Comparison of ENCODE assay signal across 2 cellular contexts in the genomic region with DNA sequence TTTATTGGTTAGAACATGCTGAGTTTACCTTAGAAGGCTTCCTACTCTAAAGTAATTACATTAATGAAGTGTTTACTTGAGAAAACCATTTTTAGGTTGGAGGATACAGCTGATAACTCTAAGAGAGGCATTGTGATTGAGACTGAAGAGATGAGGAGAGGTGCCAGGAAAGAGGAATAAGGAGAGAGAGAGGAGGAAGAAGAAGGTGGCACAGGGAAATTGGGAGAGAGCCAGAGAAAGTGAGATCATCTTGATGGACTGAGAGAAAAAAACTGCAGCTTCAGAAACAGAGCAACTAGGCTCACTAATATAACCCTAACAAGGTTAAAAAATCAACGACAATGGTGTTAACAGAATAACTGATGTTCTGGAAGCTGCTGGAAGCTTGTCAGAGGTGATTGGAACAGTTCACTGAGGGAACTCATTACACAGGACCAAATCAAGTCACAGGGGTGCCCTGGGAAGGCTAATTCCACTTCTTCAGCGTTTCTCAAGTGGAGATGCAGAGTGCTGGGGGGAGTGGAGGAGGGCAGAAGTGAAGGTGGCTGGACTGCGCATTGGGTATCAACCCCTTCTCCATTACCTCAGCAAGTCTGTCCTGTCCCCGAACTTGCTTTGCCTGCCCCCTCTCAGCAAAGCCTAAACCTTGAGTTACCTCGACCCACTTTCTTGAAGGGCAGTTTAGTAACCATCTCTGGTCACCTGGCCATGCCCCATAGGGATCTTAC.
TF ChIP-seq lines count a peak whose summit lies in the region.

No MANE protein-coding gene starts in this region.

TF ChIP-seq in HEK293, 187 proteins besides CTCF, POLR2A, EP300 and RAD21 (continued from another document and continues in another):
- TF ChIP-seq, protein P1, sequence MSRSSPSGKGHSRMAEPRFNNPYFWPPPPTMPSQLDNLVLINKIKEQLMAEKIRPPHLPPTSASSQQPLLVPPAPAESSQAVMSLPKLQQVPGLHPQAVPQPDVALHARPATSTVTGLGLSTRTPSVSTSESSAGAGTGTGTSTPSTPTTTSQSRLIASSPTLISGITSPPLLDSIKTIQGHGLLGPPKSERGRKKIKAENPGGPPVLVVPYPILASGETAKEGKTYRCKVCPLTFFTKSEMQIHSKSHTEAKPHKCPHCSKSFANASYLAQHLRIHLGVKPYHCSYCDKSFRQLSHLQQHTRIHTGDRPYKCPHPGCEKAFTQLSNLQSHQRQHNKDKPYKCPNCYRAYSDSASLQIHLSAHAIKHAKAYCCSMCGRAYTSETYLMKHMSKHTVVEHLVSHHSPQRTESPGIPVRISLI (tag by site-specific recombination; IDR thresholded peaks at IDR 0.05), result peak; percentile 87; the same call in 1 of the 2 replicates
- TF ChIP-seq PRDM1 (tag by site-specific recombination; IDR thresholded peaks at IDR 0.05) (0 out of 2 replicates have a peak, but pooled peaks have one; percentile 66), SCRT2 (tag by site-specific recombination; IDR thresholded peaks at IDR 0.05) (no peak), ZNF501 (tag by site-specific recombination; IDR thresholded peaks at IDR 0.05) (no peak), ZNF549 (tag by site-specific recombination; IDR thresholded peaks at IDR 0.05) (no peak), ZNF155 (tag by site-specific recombination; IDR thresholded peaks at IDR 0.05) (no peak), ZNF37A (tag by site-specific recombination; IDR thresholded peaks at IDR 0.05) (no peak), ZNF514 (tag by site-specific recombination; IDR thresholded peaks at IDR 0.05) (no peak), GLIS1 (tag by site-specific recombination; IDR thresholded peaks at IDR 0.05) (no peak), ZNF146 (tag by site-specific recombination; IDR thresholded peaks at IDR 0.05) (no peak), ZNF660 (tag by site-specific recombination; IDR thresholded peaks at IDR 0.05) (no peak), ZNF274 (IDR thresholded peaks at IDR 0.05; ENCODE audit: low read length) (no peak), ZNF274 (tag by site-specific recombination; IDR thresholded peaks at IDR 0.05; ENCODE audit: borderline replicate concordance) (no peak), YY1 (tag by site-specific recombination; IDR thresholded peaks at IDR 0.05) (no peak)
- TF ChIP-seq, protein P2, sequence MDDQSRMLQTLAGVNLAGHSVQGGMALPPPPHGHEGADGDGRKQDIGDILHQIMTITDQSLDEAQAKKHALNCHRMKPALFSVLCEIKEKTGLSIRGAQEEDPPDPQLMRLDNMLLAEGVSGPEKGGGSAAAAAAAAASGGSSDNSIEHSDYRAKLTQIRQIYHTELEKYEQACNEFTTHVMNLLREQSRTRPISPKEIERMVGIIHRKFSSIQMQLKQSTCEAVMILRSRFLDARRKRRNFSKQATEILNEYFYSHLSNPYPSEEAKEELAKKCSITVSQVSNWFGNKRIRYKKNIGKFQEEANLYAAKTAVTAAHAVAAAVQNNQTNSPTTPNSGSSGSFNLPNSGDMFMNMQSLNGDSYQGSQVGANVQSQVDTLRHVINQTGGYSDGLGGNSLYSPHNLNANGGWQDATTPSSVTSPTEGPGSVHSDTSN (CRISPR knock-in tag; IDR thresholded peaks at IDR 0.05), result no peak
- TF ChIP-seq, protein P3, sequence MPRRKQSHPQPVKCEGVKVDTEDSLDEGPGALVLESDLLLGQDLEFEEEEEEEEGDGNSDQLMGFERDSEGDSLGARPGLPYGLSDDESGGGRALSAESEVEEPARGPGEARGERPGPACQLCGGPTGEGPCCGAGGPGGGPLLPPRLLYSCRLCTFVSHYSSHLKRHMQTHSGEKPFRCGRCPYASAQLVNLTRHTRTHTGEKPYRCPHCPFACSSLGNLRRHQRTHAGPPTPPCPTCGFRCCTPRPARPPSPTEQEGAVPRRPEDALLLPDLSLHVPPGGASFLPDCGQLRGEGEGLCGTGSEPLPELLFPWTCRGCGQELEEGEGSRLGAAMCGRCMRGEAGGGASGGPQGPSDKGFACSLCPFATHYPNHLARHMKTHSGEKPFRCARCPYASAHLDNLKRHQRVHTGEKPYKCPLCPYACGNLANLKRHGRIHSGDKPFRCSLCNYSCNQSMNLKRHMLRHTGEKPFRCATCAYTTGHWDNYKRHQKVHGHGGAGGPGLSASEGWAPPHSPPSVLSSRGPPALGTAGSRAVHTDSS (tag by site-specific recombination; IDR thresholded peaks at IDR 0.05), result peak; percentile 96
- TF ChIP-seq, protein P4, sequence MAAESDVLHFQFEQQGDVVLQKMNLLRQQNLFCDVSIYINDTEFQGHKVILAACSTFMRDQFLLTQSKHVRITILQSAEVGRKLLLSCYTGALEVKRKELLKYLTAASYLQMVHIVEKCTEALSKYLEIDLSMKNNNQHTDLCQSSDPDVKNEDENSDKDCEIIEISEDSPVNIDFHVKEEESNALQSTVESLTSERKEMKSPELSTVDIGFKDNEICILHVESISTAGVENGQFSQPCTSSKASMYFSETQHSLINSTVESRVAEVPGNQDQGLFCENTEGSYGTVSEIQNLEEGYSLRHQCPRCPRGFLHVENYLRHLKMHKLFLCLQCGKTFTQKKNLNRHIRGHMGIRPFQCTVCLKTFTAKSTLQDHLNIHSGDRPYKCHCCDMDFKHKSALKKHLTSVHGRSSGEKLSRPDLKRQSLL (tag by site-specific recombination; IDR thresholded peaks at IDR 0.05), result no peak
- TF ChIP-seq, protein P5, sequence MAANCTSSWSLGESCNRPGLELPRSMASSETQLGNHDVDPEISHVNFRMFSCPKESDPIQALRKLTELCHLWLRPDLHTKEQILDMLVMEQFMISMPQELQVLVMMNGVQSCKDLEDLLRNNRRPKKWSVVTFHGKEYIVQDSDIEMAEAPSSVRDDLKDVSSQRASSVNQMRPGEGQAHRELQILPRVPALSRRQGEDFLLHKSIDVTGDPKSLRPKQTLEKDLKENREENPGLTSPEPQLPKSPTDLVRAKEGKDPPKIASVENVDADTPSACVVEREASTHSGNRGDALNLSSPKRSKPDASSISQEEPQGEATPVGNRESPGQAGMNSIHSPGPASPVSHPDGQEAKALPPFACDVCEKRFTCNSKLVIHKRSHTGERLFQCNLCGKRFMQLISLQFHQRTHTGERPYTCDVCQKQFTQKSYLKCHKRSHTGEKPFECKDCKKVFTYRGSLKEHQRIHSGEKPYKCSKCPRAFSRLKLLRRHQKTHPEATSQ (tag by site-specific recombination; IDR thresholded peaks at IDR 0.05), result no peak

TF ChIP-seq in HepG2, 621 proteins besides CTCF, POLR2A, EP300 and RAD21 (continued from another document):
- TF ChIP-seq ERF (CRISPR knock-in tag; IDR thresholded peaks at IDR 0.05) (no peak), ZBTB7A (CRISPR knock-in tag; IDR thresholded peaks at IDR 0.05) (no peak), ZNF207 (IDR thresholded peaks at IDR 0.05; ENCODE audit: borderline replicate concordance) (no peak), MAF1 (CRISPR knock-in tag; IDR thresholded peaks at IDR 0.05; ENCODE audit: borderline replicate concordance) (no peak), ESRRA (CRISPR knock-in tag; IDR thresholded peaks at IDR 0.05; ENCODE audit: low read depth) (no peak), POLR2AphosphoS5 (IDR thresholded peaks at IDR 0.05; ENCODE audit: low read depth, low read length) (no peak), ZNF569 (CRISPR knock-in tag; IDR thresholded peaks at IDR 0.05; ENCODE audit: borderline replicate concordance) (no peak), SOX5 (CRISPR knock-in tag; IDR thresholded peaks at IDR 0.05; ENCODE audit: borderline replicate concordance) (no peak), ZNF747 (CRISPR knock-in tag; IDR thresholded peaks at IDR 0.05; ENCODE audit: borderline replicate concordance) (no peak), KDM6A (CRISPR knock-in tag; IDR thresholded peaks at IDR 0.05; ENCODE audit: low read depth) (no peak), CC2D1A (CRISPR knock-in tag; IDR thresholded peaks at IDR 0.05) (no peak), HNRNPH1 (optimal IDR thresholded peaks at IDR 0.05; ENCODE audit: low read depth, low read length) (no peak), HMG20A (CRISPR knock-in tag; IDR thresholded peaks at IDR 0.05; ENCODE audit: borderline replicate concordance) (no peak), KDM4B (CRISPR knock-in tag; IDR thresholded peaks at IDR 0.05) (no peak), DMAP1 (CRISPR knock-in tag; IDR thresholded peaks at IDR 0.05) (no peak)
- TF ChIP-seq, protein P6, sequence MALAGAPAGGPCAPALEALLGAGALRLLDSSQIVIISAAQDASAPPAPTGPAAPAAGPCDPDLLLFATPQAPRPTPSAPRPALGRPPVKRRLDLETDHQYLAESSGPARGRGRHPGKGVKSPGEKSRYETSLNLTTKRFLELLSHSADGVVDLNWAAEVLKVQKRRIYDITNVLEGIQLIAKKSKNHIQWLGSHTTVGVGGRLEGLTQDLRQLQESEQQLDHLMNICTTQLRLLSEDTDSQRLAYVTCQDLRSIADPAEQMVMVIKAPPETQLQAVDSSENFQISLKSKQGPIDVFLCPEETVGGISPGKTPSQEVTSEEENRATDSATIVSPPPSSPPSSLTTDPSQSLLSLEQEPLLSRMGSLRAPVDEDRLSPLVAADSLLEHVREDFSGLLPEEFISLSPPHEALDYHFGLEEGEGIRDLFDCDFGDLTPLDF (CRISPR knock-in tag; IDR thresholded peaks at IDR 0.05), result no peak
- TF ChIP-seq, protein P7, sequence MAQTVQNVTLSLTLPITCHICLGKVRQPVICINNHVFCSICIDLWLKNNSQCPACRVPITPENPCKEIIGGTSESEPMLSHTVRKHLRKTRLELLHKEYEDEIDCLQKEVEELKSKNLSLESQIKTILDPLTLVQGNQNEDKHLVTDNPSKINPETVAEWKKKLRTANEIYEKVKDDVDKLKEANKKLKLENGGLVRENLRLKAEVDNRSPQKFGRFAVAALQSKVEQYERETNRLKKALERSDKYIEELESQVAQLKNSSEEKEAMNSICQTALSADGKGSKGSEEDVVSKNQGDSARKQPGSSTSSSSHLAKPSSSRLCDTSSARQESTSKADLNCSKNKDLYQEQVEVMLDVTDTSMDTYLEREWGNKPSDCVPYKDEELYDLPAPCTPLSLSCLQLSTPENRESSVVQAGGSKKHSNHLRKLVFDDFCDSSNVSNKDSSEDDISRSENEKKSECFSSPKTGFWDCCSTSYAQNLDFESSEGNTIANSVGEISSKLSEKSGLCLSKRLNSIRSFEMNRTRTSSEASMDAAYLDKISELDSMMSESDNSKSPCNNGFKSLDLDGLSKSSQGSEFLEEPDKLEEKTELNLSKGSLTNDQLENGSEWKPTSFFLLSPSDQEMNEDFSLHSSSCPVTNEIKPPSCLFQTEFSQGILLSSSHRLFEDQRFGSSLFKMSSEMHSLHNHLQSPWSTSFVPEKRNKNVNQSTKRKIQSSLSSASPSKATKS (CRISPR knock-in tag; IDR thresholded peaks at IDR 0.05), result no peak
